ENCODE assay signal across 8 cellular contexts in genomic region chr3:141659821-141660597, GRCh38.
DNase-seq lines count a peak whose midpoint lies in the region; ATAC-seq and TF ChIP-seq lines count a peak whose summit lies in the region.

No MANE protein-coding gene starts in this region.

- peak overlapping the region; percentile 72 for H3K9ac ChIP-seq in GM23248

- 1% methylated on average over 60 to 64 of the region's 64 CpGs for WGBS in GM23248 (ENCODE audit: low coverage in 1 of 2, low lambda C conversion rate in 2 of 2, missing lambda C conversion rate in 2 of 2), 2 experiments

- H3K4me2 ChIP-seq in GM23248 (ENCODE audit: unreplicated experiment) = peak overlapping the region; percentile 78

- no peaks in the 10 kb centered on the region for H4K20me1 ChIP-seq in GM23248 (ENCODE audit: insufficient read depth)

- H3K27me3 Mint-ChIP-seq in endothelial cell (ENCODE audit: unreplicated experiment) (peaks cover 12% of the 10 kb centered on the region), mesothelial cell of epicardium (ENCODE audit: low read depth) (peaks cover 37% of the 10 kb centered on the region)

- H3K4me1 Mint-ChIP-seq in endothelial cell (ENCODE audit: unreplicated experiment) = peaks cover 9% of the 10 kb centered on the region
- H3K4me1 Mint-ChIP-seq in mesothelial cell of epicardium = peaks cover 24% of the 10 kb centered on the region

- H3K9me3 Mint-ChIP-seq in endothelial cell (ENCODE audit: unreplicated experiment) (no peaks in the 10 kb centered on the region), mesothelial cell of epicardium (peaks cover 14% of the 10 kb centered on the region)

- H3K36me3 Mint-ChIP-seq in endothelial cell (ENCODE audit: low read depth, unreplicated experiment) = peaks cover 17% of the 10 kb centered on the region
- H3K36me3 Mint-ChIP-seq in mesothelial cell of epicardium = peaks cover 2% of the 10 kb centered on the region

- POLR2A ChIA-PET in AG04449 (lab: Yijun Ruan, JAX) = no interaction called here

- intact Hi-C loops in tibial artery (cut with DNase I; ENCODE audit: low total_unique reads) = loop anchor here (10.0 kb wide), 1 partner anchor 75 kb away; the partner anchor contains the start of gene RNF7

- no peak for DNase-seq in AG04449 (ENCODE audit: low read depth, low spot score)
- peak; percentile 88 for DNase-seq in GM23248
- DNase-seq in SJCRH30 = peak; percentile 84 to 86
- DNase-seq in endothelial cell (ENCODE audit: low spot score) = peak; percentile 47
- peak; percentile 49 to 67 for DNase-seq in mesothelial cell of epicardium (ENCODE audit: low spot score in 2 of 2, unreplicated experiment in 2 of 2)
- DNase-seq in tibial artery = peak; percentile 53 to 84
- no peak for DNase-seq in SIG-M5 (lab: John Stamatoyannopoulos, UW)

- H3F3A ChIP-seq in GM23248 (ENCODE audit: insufficient read depth) = 0 out of 2 replicates have a peak, but pooled peaks cover 7% of the 10 kb centered on the region

- no peaks in the 10 kb centered on the region for H3K9me3 ChIP-seq in GM23248 (ENCODE audit: low read depth)
- H3K9me3 ChIP-seq in SJCRH30 (replicated peaks) = no peaks in the 10 kb centered on the region; the same call in 1 of the 2 replicates
- no peaks in the 10 kb centered on the region for H3K9me3 ChIP-seq in tibial artery

- in situ Hi-C loops in GM23248 (cut with MboI) = no loop called here

- peak overlapping the region; percentile 84 for H2AFZ ChIP-seq in GM23248

- H3K4me3 Mint-ChIP-seq in endothelial cell (ENCODE audit: unreplicated experiment) = peak overlapping the region; percentile 89
- H3K4me3 Mint-ChIP-seq in mesothelial cell of epicardium = peak overlapping the region; percentile 86

- H3K36me3 ChIP-seq in GM23248 (ENCODE audit: low read depth) (no peaks in the 10 kb centered on the region), SJCRH30 (no peaks in the 10 kb centered on the region), tibial artery (no peaks in the 10 kb centered on the region)

- CTCF ChIA-PET in AG04449 (lab: Yijun Ruan, JAX) = interaction anchor here (0.6 to 1.5 kb wide), 2 partner anchors 16 to 218 kb away, joined by 3 to 7 read pairs; no protein-coding TSS in a partner anchor

- H3K27me3 ChIP-seq in GM23248 (replicated peaks; ENCODE audit: insufficient read depth) (no peaks in the 10 kb centered on the region), SJCRH30 (no peaks in the 10 kb centered on the region), tibial artery (no peaks in the 10 kb centered on the region)

- no peaks in the 10 kb centered on the region for H3K79me2 ChIP-seq in GM23248 (ENCODE audit: insufficient read depth)

- H3K4me1 ChIP-seq in GM23248 (ENCODE audit: insufficient read depth) = peaks cover 25% of the 10 kb centered on the region
- peaks cover 3% of the 10 kb centered on the region; the same call in 1 of the 2 replicates for H3K4me1 ChIP-seq in SJCRH30
- H3K4me1 ChIP-seq in tibial artery = peaks cover 0 to 49% (median 14%) of the 10 kb centered on the region in 4 donors

- no peak for ATAC-seq in GM21423 (IDR thresholded peaks at IDR 0.05; ENCODE audit: unreplicated experiment)

- TF ChIP-seq CTCF in AG04449 (IDR thresholded peaks at IDR 0.05; ENCODE audit: insufficient read depth, low read length, missing control alignments) (no peak), endothelial cell (IDR thresholded peaks at IDR 0.05; ENCODE audit: unreplicated experiment) (no peak), mesothelial cell of epicardium (IDR thresholded peaks at IDR 0.05; ENCODE audit: unreplicated experiment) (no peak), tibial artery (IDR thresholded peaks at IDR 0.05) (no peak)

- H3K27ac Mint-ChIP-seq in endothelial cell (ENCODE audit: unreplicated experiment) = no peak overlapping the region
- peak overlapping the region; percentile 77 for H3K27ac Mint-ChIP-seq in mesothelial cell of epicardium

- H3K4me3 ChIP-seq in AG04449 (ENCODE audit: low read depth, low read length) (peak overlapping the region; percentile 73), GM23248 (peak overlapping the region; percentile 74), SJCRH30 (peak overlapping the region; percentile 67), tibial artery (peak overlapping the region; percentile 60 to 74)

- H3K27ac ChIP-seq in GM23248 (no peak overlapping the region), SJCRH30 (peak overlapping the region; percentile 59), tibial artery (peak overlapping the region; percentile 81 to 83)

- no peaks in the 10 kb centered on the region for H3K9me2 ChIP-seq in GM23248 (ENCODE audit: insufficient read depth)

Comparison
In these comparisons a context has a peak if more than half of its experiments do, and no peak if none do; other contexts are left out.
1. DNase-seq: peak in GM23248 (single experiment), SJCRH30 (2 of 2), endothelial cell (single experiment), mesothelial cell of epicardium (2 of 2) and tibial artery (2 of 2); none in AG04449 (single experiment) and SIG-M5 (single experiment).
2. Peak in every context shown above with its lines, with median percentiles within 50 percentile points of each other: H3K4me3 ChIP-seq.